ENCODE assay signal across 15 cellular contexts in the genomic region with DNA sequence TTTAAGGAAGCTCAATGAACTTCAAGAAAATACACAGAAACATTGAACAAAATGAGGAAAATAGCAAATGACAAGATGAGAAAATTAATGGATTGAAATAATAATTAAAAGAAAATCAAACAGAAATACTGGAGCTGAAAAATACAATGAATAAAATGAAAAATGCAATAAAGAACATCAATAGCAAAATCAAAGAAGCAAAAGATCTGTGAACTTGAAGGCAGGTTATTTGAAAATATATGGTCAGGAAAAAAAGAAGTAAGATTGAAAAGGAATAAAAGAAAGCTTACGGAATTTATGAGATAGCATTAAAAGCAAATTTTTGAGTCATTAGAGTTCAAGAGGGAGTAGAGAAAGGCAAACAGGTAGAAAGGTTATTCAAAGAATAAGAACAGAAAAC. TPM values are rescaled to one million over a fixed set of nuclear protein-coding genes. Genes with fewer than 3 reads are reported as not detected.
A peak's percentile ranks its signal among the peaks of the same experiment; 100 is the strongest.
DNase-seq lines count a peak whose midpoint lies in the region; ATAC-seq, FAIRE-seq and TF ChIP-seq lines count a peak whose summit lies in the region.
"Had no signal": no experiment of that assay in that cellular context is flagged by ENCODE, and none has a peak within 500 bp of the region (broad histone marks: within the 10 kb centered on the region; RNA-seq: fewer than 3 reads in every experiment).

No MANE protein-coding gene starts in this region.

- H3K79me2 ChIP-seq in HepG2 (ENCODE audit: insufficient read depth, low read length) = peaks cover 34% of the 10 kb centered on the region

- TF ChIP-seq POLR2A in HepG2 (IDR thresholded peaks at IDR 0.05; ENCODE audit: insufficient read depth in 1 of 2, low read depth in 2 of 2, low read length in 2 of 2) (no peak), right lobe of liver (IDR thresholded peaks at IDR 0.05) (no peak)

- H4K20me1 ChIP-seq in HepG2 (ENCODE audit: insufficient read depth, low read length) = peaks cover 13% of the 10 kb centered on the region; the same call in 1 of the 2 replicates

- ATAC-seq in HepG2 (no peak), right lobe of liver (no peak)
- ATAC-seq: CD8-positive, alpha-beta T cell had no signal

- H3K36me3 ChIP-seq in HepG2 (replicated peaks in 1 of 2; ENCODE audit: control insufficient read depth in 1 of 2, insufficient read depth in 2 of 2, low read length in 2 of 2) (no peaks in the 10 kb centered on the region), right lobe of liver (no peaks in the 10 kb centered on the region), adipocyte (ENCODE audit: control insufficient read depth, insufficient read depth, low read length, severe bottlenecking) (no peaks in the 10 kb centered on the region), small intestine (ENCODE audit: control insufficient read depth in 2 of 2, insufficient read depth in 2 of 2, low read length in 2 of 2) (peaks cover 0 to 1% of the 10 kb centered on the region in 2 donors)
- H3K36me3 ChIP-seq: HAP-1 had no signal

- FAIRE-seq in HepG2 (lab: Jason Lieb, UNC) = no peak
- peak; percentile 33 for FAIRE-seq in frontal cortex (lab: Jason Lieb, UNC)
- no peak for FAIRE-seq in small intestine (lab: Jason Lieb, UNC)

- H3K4me1 Mint-ChIP-seq in activated T-cell treated with anti-CD3 and anti-CD28 coated beads, Interleukin-2, amount 50 U/mL, for 24 hours (ENCODE audit: low read depth) = peaks cover 38% of the 10 kb centered on the region

- CTCF ChIA-PET in HepG2 (lab: Yijun Ruan, JAX; ENCODE audit: low intra/inter-chr PET ratio, low total read pairs) = no interaction called here

- H3K27me3 Mint-ChIP-seq in activated T-cell treated with anti-CD3 and anti-CD28 coated beads, Interleukin-2, amount 50 U/mL, for 24 hours = no peaks in the 10 kb centered on the region
- H3K27me3 Mint-ChIP-seq: B cell had no signal

- POLR2A ChIA-PET in HepG2 (lab: Yijun Ruan, JAX) = no interaction called here

- DNase-seq in HepG2 (ENCODE audit: low spot score) (no peak), right lobe of liver (no peak), adipocyte (ENCODE audit: low read depth) (no peak), frontal cortex (ENCODE audit: low spot score in 2 of 2) (no peak), small intestine (no peak), NCI-H2107 treated with DMSO at 0.1 percent for 48 hours (lab: John Stamatoyannopoulos, UW; ENCODE audit: unreplicated experiment) (no peak), NCI-H1694 treated with DMSO at 0.1 percent for 48 hours (lab: John Stamatoyannopoulos, UW) (no peak)
- no peak for DNase-seq in activated T-cell treated with anti-CD3 and anti-CD28 coated beads, Interleukin-2, amount 50 U/mL, for 24 hours
- DNase-seq: 8988T; CD8-positive, alpha-beta T cell; GDM1; GM23248 had no signal

- 98% methylated on average over 1 of the region's 1 CpG for WGBS in HepG2 (ENCODE audit: low lambda C conversion rate)
- WGBS in right lobe of liver (ENCODE audit: insufficient coverage, low coverage, low lambda C conversion rate, missing lambda C conversion rate) = 100% methylated on average over 1 of the region's 1 CpG
- 95 to 98% (median 98%) methylated on average over 1 of the region's 1 CpG for WGBS in small intestine, 3 donors

- in situ Hi-C loops in HepG2 (cut with HindIII; ENCODE audit: extremely low pct_ligation_motif_present, low pct_unique_long_range_greater_than_20kb) = no loop called here

- no peaks in the 10 kb centered on the region for H3K27me3 ChIP-seq in HepG2 (ENCODE audit: control insufficient read depth in 1 of 2, insufficient read depth in 2 of 2, low read length in 2 of 2)
- H3K27me3 ChIP-seq in right lobe of liver = no peaks in the 10 kb centered on the region
- no peaks in the 10 kb centered on the region for H3K27me3 ChIP-seq in adipocyte (replicated peaks; ENCODE audit: control insufficient read depth, insufficient read depth, low read length)
- no peaks in the 10 kb centered on the region for H3K27me3 ChIP-seq in small intestine (ENCODE audit: control insufficient read depth in 2 of 2, insufficient read depth in 2 of 2, low read length in 2 of 2)
- H3K27me3 ChIP-seq: BLaER1 treated with 17β-estradiol and CSF1 and Interleukin-3, amounts not matched to agents 10 nM and 100 nM had no signal

- peaks cover 28% of the 10 kb centered on the region for H3K9me3 Mint-ChIP-seq in activated T-cell treated with anti-CD3 and anti-CD28 coated beads, Interleukin-2, amount 50 U/mL, for 24 hours

- H3K4me3 ChIP-seq in HepG2 (replicated peaks in 1 of 3; ENCODE audit: insufficient read depth in 1 of 3, low read depth in 2 of 3, low read length in 3 of 3) = no peak overlapping the region
- H3K4me3 ChIP-seq in right lobe of liver = no peak overlapping the region
- peak overlapping the region; percentile 22 for H3K4me3 ChIP-seq in adipocyte (ENCODE audit: low read length)
- no peak overlapping the region for H3K4me3 ChIP-seq in small intestine (ENCODE audit: low read depth in 1 of 2, low read length in 2 of 2)
- H3K4me3 ChIP-seq: BLaER1 treated with 17β-estradiol and CSF1 and Interleukin-3, amounts not matched to agents 10 nM and 100 nM; GM23248; HAP-1 had no signal

- no peak overlapping the region for H3K4me3 Mint-ChIP-seq in activated T-cell treated with anti-CD3 and anti-CD28 coated beads, Interleukin-2, amount 50 U/mL, for 24 hours
- H3K4me3 Mint-ChIP-seq: B cell; CD8-positive, alpha-beta T cell had no signal

- no peak for TF ChIP-seq RAD21 in HepG2 (CRISPR knock-in tag; IDR thresholded peaks at IDR 0.05)

- no peak overlapping the region for H3K4me2 ChIP-seq in HepG2 (ENCODE audit: low read depth, low read length)

- intact Hi-C loops in HepG2 (cut with micrococcal nuclease; ENCODE audit: unreplicated experiment) (no loop called here), right lobe of liver (cut with DNase I) (no loop called here)

- H3K9me3 ChIP-seq in HepG2 (ENCODE audit: low read length) = peaks cover 17% of the 10 kb centered on the region; the same call in 1 of the 2 replicates
- no peaks in the 10 kb centered on the region for H3K9me3 ChIP-seq in right lobe of liver
- peaks cover 29% of the 10 kb centered on the region for H3K9me3 ChIP-seq in adipocyte (ENCODE audit: control insufficient read depth, low read length)
- no peaks in the 10 kb centered on the region for H3K9me3 ChIP-seq in small intestine (ENCODE audit: control insufficient read depth, low read depth)

- peaks cover 58% of the 10 kb centered on the region for H3K36me3 Mint-ChIP-seq in activated T-cell treated with anti-CD3 and anti-CD28 coated beads, Interleukin-2, amount 50 U/mL, for 24 hours (ENCODE audit: low read depth)

- no peak overlapping the region for H3K9ac ChIP-seq in HepG2 (ENCODE audit: insufficient read depth, low read depth, low read length)
- no peak overlapping the region for H3K9ac ChIP-seq in adipocyte (ENCODE audit: low read length)
- H3K9ac ChIP-seq: BLaER1 treated with 17β-estradiol and CSF1 and Interleukin-3, amounts not matched to agents 10 nM and 100 nM; GM23248 had no signal

- BruUV-seq in HepG2 (replicated peaks; lab: Mats Ljungman, UMichigan) = no TSS peak

- no peak overlapping the region for H2AFZ ChIP-seq in HepG2 (ENCODE audit: low read length)
- H2AFZ ChIP-seq: GM23248 had no signal

- H3K4me1 ChIP-seq in HepG2 (ENCODE audit: insufficient read depth, low read length) (peaks cover 20% of the 10 kb centered on the region), right lobe of liver (peaks cover 0 to 10% (median 4%) of the 10 kb centered on the region in 4 donors), adipocyte (ENCODE audit: control insufficient read depth, insufficient read depth, low read length) (no peaks in the 10 kb centered on the region), small intestine (ENCODE audit: control insufficient read depth in 2 of 2, insufficient read depth in 1 of 2, low read depth in 1 of 2, low read length in 1 of 2) (peaks cover 0 to 2% of the 10 kb centered on the region in 2 donors)
- H3K4me1 ChIP-seq: HAP-1 had no signal

- TF ChIP-seq CTCF in HepG2 (CRISPR knock-in tag; IDR thresholded peaks at IDR 0.05) (no peak), right lobe of liver (IDR thresholded peaks at IDR 0.05) (no peak)

- no peak for TF ChIP-seq EP300 in HepG2 (IDR thresholded peaks at IDR 0.05; ENCODE audit: low read depth in 2 of 2, low read length in 2 of 2)
- no peak for TF ChIP-seq EP300 in HepG2 (CRISPR knock-in tag; IDR thresholded peaks at IDR 0.05; ENCODE audit: borderline replicate concordance)

- H3K27ac ChIP-seq in HepG2 (ENCODE audit: extremely low read length, insufficient read depth, low read length) = no peak overlapping the region
- no peak overlapping the region for H3K27ac ChIP-seq in right lobe of liver
- H3K27ac ChIP-seq in small intestine (ENCODE audit: low read depth in 1 of 2, low read length in 1 of 2) = no peak overlapping the region
- H3K27ac ChIP-seq: BLaER1 treated with 17β-estradiol and CSF1 and Interleukin-3, amounts not matched to agents 10 nM and 100 nM; GM23248 had no signal

- no peak overlapping the region for H3K27ac Mint-ChIP-seq in activated T-cell treated with anti-CD3 and anti-CD28 coated beads, Interleukin-2, amount 50 U/mL, for 24 hours
- H3K27ac Mint-ChIP-seq: B cell; CD8-positive, alpha-beta T cell had no signal

RNA-seq across cellular contexts. Expression of a gene that starts 42.4 kb away (rescaled TPM):
- total RNA-seq in HepG2 (2016; rRNA removed; fragmentation: Illumina TruSeq; extraction: Trizol) (12.7 and 23.6 TPM in 2 replicates), right lobe of liver (10 to 100 TPM; 14.6 to 25.5 (median 19.7) TPM), frontal cortex (53.8 TPM)
- total RNA-seq in HepG2 (2016; cell fraction: cytosol; rRNA removed; fragmentation: Illumina TruSeq; extraction: Trizol; ENCODE audit: low read depth) = 6.2 and 10.7 TPM in 2 replicates
- 12.7 and 24.8 TPM in 2 replicates for total RNA-seq in HepG2 (2016; cell fraction: insoluble cytoplasmic fraction; rRNA removed; fragmentation: Illumina TruSeq; extraction: Trizol)
- total RNA-seq in HepG2 (2016; cell fraction: membrane; rRNA removed; fragmentation: Illumina TruSeq; extraction: Trizol) = 6.2 and 7.1 TPM in 2 replicates
- 17.7 and 20.0 TPM in 2 replicates for total RNA-seq in HepG2 (2016; cell fraction: nucleus; rRNA removed; fragmentation: Illumina TruSeq; extraction: Trizol)
- polyA plus RNA-seq in HepG2 (2011; rRNA removed) (8.2 and 8.6 TPM in 2 replicates), small intestine (10 to 100 TPM; 15.1 to 24.4 (median 20.0) TPM)
- polyA plus RNA-seq in HepG2 (2011; cell fraction: cytosol; rRNA removed) = 3.4 and 4.2 TPM in 2 replicates
- polyA plus RNA-seq in HepG2 (2011; cell fraction: nucleus; rRNA removed) = 9.5 and 10.2 TPM in 2 replicates
- 15.3 and 20.7 TPM in 2 replicates for polyA plus RNA-seq in HepG2 (2012)
- 0.44 and 0.67 TPM in 2 replicates for polyA plus RNA-seq in HepG2 (2016; cell fraction: cytosol; fragmentation: Illumina TruSeq; extraction: Trizol; ENCODE audit: low read depth)
- 19.8 and 21.8 TPM in 2 replicates for polyA plus RNA-seq in HepG2 (2016; cell fraction: insoluble cytoplasmic fraction; fragmentation: Illumina TruSeq; extraction: Trizol; ENCODE audit: low read depth)
- 2.1 and 2.8 TPM in 2 replicates for polyA plus RNA-seq in HepG2 (2016; cell fraction: membrane; fragmentation: Illumina TruSeq; extraction: Trizol; ENCODE audit: low read depth)
- polyA plus RNA-seq in HepG2 (2016; cell fraction: nucleus; fragmentation: Illumina TruSeq; extraction: Trizol; ENCODE audit: insufficient read depth, low read depth) = 17.9 and 18.3 TPM in 2 replicates
- polyA minus RNA-seq in HepG2 (2011; rRNA and poly(A)+ RNA removed; ENCODE audit: low replicate concordance) = 11.3 and 12.2 TPM in 2 replicates
- polyA minus RNA-seq in HepG2 (2011; cell fraction: cytosol; rRNA and poly(A)+ RNA removed) = 14.3 and 17.3 TPM in 2 replicates
- 46.6 and 47.9 TPM in 2 replicates for polyA minus RNA-seq in HepG2 (2011; cell fraction: nucleus; rRNA and poly(A)+ RNA removed)

RNA-seq across cellular contexts. Expression of a gene that starts 42.7 kb away (rescaled TPM):
- 11.7 and 17.2 TPM in 2 replicates for total RNA-seq in HepG2 (2016; rRNA removed; fragmentation: Illumina TruSeq; extraction: Trizol)
- total RNA-seq in HepG2 (2016; cell fraction: cytosol; rRNA removed; fragmentation: Illumina TruSeq; extraction: Trizol; ENCODE audit: low read depth) = 1.6 and 2.7 TPM in 2 replicates
- 11.7 and 17.1 TPM in 2 replicates for total RNA-seq in HepG2 (2016; cell fraction: insoluble cytoplasmic fraction; rRNA removed; fragmentation: Illumina TruSeq; extraction: Trizol)
- total RNA-seq in HepG2 (2016; cell fraction: membrane; rRNA removed; fragmentation: Illumina TruSeq; extraction: Trizol) = 4.0 and 4.1 TPM in 2 replicates
- total RNA-seq in HepG2 (2016; cell fraction: nucleus; rRNA removed; fragmentation: Illumina TruSeq; extraction: Trizol) = 16.5 and 20.9 TPM in 2 replicates
- polyA plus RNA-seq in HepG2 (2011; rRNA removed) = 7.8 and 8.6 TPM in 2 replicates
- polyA plus RNA-seq in HepG2 (2011; cell fraction: cytosol; rRNA removed) = 2.6 and 3.4 TPM in 2 replicates
- polyA plus RNA-seq in HepG2 (2011; cell fraction: nucleus; rRNA removed) = 4.9 and 5.8 TPM in 2 replicates
- 5.9 and 6.9 TPM in 2 replicates for polyA plus RNA-seq in HepG2 (2012)
- polyA plus RNA-seq in HepG2 (2016; cell fraction: cytosol; fragmentation: Illumina TruSeq; extraction: Trizol; ENCODE audit: low read depth) = 0.16 TPM in 2 replicates
- polyA plus RNA-seq in HepG2 (2016; cell fraction: insoluble cytoplasmic fraction; fragmentation: Illumina TruSeq; extraction: Trizol; ENCODE audit: low read depth) = 6.5 and 6.8 TPM in 2 replicates
- 0.63 and 0.77 TPM in 2 replicates for polyA plus RNA-seq in HepG2 (2016; cell fraction: membrane; fragmentation: Illumina TruSeq; extraction: Trizol; ENCODE audit: low read depth)
- 10.7 and 11.2 TPM in 2 replicates for polyA plus RNA-seq in HepG2 (2016; cell fraction: nucleus; fragmentation: Illumina TruSeq; extraction: Trizol; ENCODE audit: insufficient read depth, low read depth)
- polyA minus RNA-seq in HepG2 (2011; rRNA and poly(A)+ RNA removed; ENCODE audit: low replicate concordance) = 3.7 and 13.3 TPM in 2 replicates
- 6.9 and 7.8 TPM in 2 replicates for polyA minus RNA-seq in HepG2 (2011; cell fraction: cytosol; rRNA and poly(A)+ RNA removed)
- 28.2 and 32.2 TPM in 2 replicates for polyA minus RNA-seq in HepG2 (2011; cell fraction: nucleus; rRNA and poly(A)+ RNA removed)
- total RNA-seq in right lobe of liver = 10 to 100 TPM; 11.5 to 16.3 (median 14.1) TPM
- 39.9 TPM for total RNA-seq in frontal cortex
- 1 to 10 TPM; 3.2 to 5.4 (median 3.8) TPM for polyA plus RNA-seq in small intestine
